Comparison of ENCODE assay signal across 9 cellular contexts in the genomic region with DNA sequence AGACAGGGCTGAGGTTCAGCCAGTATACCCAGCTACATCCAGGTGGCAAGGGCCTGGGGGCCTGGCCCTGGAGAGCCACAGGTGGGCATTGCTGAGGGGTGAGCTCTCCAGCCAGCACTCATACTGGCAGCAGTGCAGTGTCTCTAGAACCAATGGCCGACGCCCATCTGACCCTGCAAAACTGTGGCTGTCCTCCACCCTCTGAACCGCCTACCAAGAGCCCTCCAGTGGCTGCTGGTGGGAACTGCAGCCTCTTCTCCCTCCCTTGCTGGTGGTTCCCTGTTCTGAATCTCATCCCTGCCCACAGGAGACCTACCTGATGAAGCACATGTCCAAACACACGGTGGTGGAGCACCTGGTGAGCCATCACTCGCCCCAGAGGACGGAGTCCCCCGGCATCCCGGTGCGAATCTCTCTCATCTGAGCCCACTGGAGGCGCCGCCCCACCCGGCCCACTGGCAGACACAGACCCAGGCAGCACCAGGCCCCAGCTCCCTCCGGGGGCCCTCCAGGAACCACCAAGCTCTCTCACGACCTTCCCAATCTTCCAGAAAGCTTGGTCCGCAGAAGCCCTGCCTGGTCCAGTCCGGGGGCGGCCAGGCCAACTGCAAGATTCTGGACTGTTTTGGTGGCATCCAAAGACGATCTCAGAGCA. TPM values are rescaled to one million over a fixed set of nuclear protein-coding genes. Genes with fewer than 3 reads are reported as not detected.
DNase-seq lines count a peak whose midpoint lies in the region; ATAC-seq and TF ChIP-seq lines count a peak whose summit lies in the region.
"Had no signal": no experiment of that assay in that cellular context is flagged by ENCODE, and none has a peak within 500 bp of the region (broad histone marks: within the 10 kb centered on the region; RNA-seq: fewer than 3 reads in every experiment).

No MANE protein-coding gene starts in this region.

- DNase-seq in DMS53 treated with DMSO at 0.1 percent for 48 hours (lab: John Stamatoyannopoulos, UW; ENCODE audit: unreplicated experiment) (peak; percentile 30), HS-27A (ENCODE audit: low read depth) (peak; percentile 24), Peyer's patch (peak; percentile 55 to 87 (median 78)), foreskin fibroblast (peak; percentile 60 to 83), omental fat pad (ENCODE audit: low spot score) (peak; percentile 56), type B pancreatic cell (ENCODE audit: extremely low spot score, unreplicated experiment) (no peak)
- peak; percentile 31 to 35 for DNase-seq in activated T-helper 1 cell treated with anti-CD3 and anti-CD28 coated beads, Interleukin-2, amount 50 U/mL, for 16 hours (ENCODE audit: low read depth in 1 of 2, low spot score in 1 of 2)

- H3K4me1 Mint-ChIP-seq in type B pancreatic cell (ENCODE audit: unreplicated experiment) = peaks cover 5% of the 10 kb centered on the region

- peaks cover 0 to 19% (median 0%) of the 10 kb centered on the region in 3 donors for H3K36me3 ChIP-seq in Peyer's patch

- H3K27me3 ChIP-seq in Peyer's patch = no peaks in the 10 kb centered on the region

- no peaks in the 10 kb centered on the region for H3K27me3 Mint-ChIP-seq in type B pancreatic cell

- no peaks in the 10 kb centered on the region for H3K9me3 ChIP-seq in Peyer's patch

- H3K27ac ChIP-seq in Peyer's patch = no peak overlapping the region

- TF ChIP-seq CTCF in Peyer's patch (IDR thresholded peaks at IDR 0.05) (peak; percentile 48 to 83 (median 80)), foreskin fibroblast (IDR thresholded peaks at IDR 0.05; ENCODE audit: low read depth, low read length) (peak; percentile 93), omental fat pad (IDR thresholded peaks at IDR 0.05) (peak in 2 of 3 donors; percentile 14 to 76), type B pancreatic cell (conservative IDR thresholded peaks at IDR 0.05) (peak; percentile 85)

- H3K4me1 ChIP-seq in Peyer's patch = peaks cover 0 to 15% (median 0%) of the 10 kb centered on the region in 4 donors

- peaks cover 30% of the 10 kb centered on the region for H3K36me3 Mint-ChIP-seq in type B pancreatic cell

- H3K4me3 ChIP-seq in Peyer's patch (no peak overlapping the region), foreskin fibroblast (ENCODE audit: low read depth in 1 of 2, low read length in 2 of 2) (no peak overlapping the region)

- no peak overlapping the region for H3K27ac Mint-ChIP-seq in type B pancreatic cell

- H3K9me3 Mint-ChIP-seq in type B pancreatic cell = no peaks in the 10 kb centered on the region

- TF ChIP-seq POLR2A in Peyer's patch (IDR thresholded peaks at IDR 0.05) = no peak

- H3K4me3 Mint-ChIP-seq in type B pancreatic cell = no peak overlapping the region

- ATAC-seq in omental fat pad (ENCODE audit: low FRiP score) = peak; percentile 53
- ATAC-seq in GM18868 (IDR thresholded peaks at IDR 0.05; ENCODE audit: unreplicated experiment) = no peak

RNA-seq across cellular contexts. Expression of gene A3GALT2, which starts 22.1 kb away (rescaled TPM):
- total RNA-seq in Peyer's patch = not detected
- not detected for total RNA-seq in omental fat pad
- total RNA-seq in type B pancreatic cell (ENCODE audit: low replicate concordance) = 0.29 TPM in 1 of 2 replicates, not detected in the other
- total RNA-seq: T-helper 1 cell treated with Interleukin-12 subunit alpha and Interleukin-12 subunit beta and Interleukin-4 antibody, amounts not matched to agents 30 ng/mL and 1 ng/mL, for 36 hours had no signal

RNA-seq across cellular contexts. Expression of gene ZNF362, which starts 42.5 kb away (rescaled TPM):
- 10 to 100 TPM in 2 of 4 donors, 1 to 10 TPM in 2; 5.9 to 28.9 (median 8.8) TPM for total RNA-seq in Peyer's patch
- 10 to 100 TPM; 10.4 to 13.9 (median 11.2) TPM for total RNA-seq in omental fat pad
- total RNA-seq in type B pancreatic cell (ENCODE audit: low replicate concordance) = 49.0 and 66.5 TPM in 2 replicates
